Comparison of ENCODE assay signal across 8 cellular contexts in the genomic region with DNA sequence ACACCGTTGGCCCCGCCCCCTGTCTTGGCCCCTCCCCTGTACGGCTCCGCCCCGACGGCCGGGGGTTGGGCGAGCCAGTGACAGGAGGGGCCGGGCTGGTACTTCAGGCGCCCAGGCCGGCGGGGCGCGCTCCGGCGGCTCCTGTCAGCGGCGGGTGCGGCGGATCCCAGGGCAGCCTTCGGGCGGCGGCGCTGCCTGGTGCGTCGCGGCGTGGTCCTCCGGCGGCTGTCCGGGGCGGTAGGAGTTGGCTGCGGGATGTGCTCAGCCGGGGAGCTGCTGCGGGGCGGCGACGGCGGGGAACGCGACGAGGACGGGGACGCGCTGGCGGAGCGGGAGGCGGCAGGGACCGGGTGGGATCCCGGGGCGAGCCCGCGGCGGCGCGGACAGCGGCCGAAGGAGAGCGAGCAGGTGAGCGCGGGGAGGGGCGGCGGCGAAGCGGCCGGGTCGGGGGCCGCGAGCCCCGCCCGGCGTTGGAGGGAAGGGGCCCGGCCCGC. TPM values are rescaled to one million over a fixed set of nuclear protein-coding genes. Genes with fewer than 3 reads are reported as not detected.
A peak's percentile ranks its signal among the peaks of the same experiment; 100 is the strongest.
DNase-seq lines count a peak whose midpoint lies in the region; ATAC-seq and TF ChIP-seq lines count a peak whose summit lies in the region.

A gene (plus strand): TSS at position 129 of the 494 bp plus-strand sequence. CDS start 127 bp downstream, at position 256.

- no peak for TF ChIP-seq CTCF in CD8-positive, alpha-beta T cell (IDR thresholded peaks at IDR 0.05)
- no peak for TF ChIP-seq CTCF in OCI-LY7 (conservative IDR thresholded peaks at IDR 0.05; ENCODE audit: low read length)
- no peak for TF ChIP-seq CTCF in esophagus muscularis mucosa (IDR thresholded peaks at IDR 0.05)

- H3K9me3 Mint-ChIP-seq in CD8-positive, alpha-beta T cell: no peaks in the 10 kb centered on the region
- H3K9me3 Mint-ChIP-seq in activated T-cell treated with anti-CD3 and anti-CD28 coated beads, Interleukin-2, amount 50 U/mL, for 4 hours: no peaks in the 10 kb centered on the region
- H3K9me3 Mint-ChIP-seq in naive B cell: no peaks in the 10 kb centered on the region
- H3K9me3 Mint-ChIP-seq in stimulated activated naive B cell treated with anti-CD40 and anti-IgM and Interleukin-4, amounts not matched to agents 10 μg/mL and 1 μg/mL and 100 μg/mL, for 72 hours: peaks cover 0 to 3% of the 10 kb centered on the region in 2 donors

- no peaks in the 10 kb centered on the region for H3K27me3 Mint-ChIP-seq in CD8-positive, alpha-beta T cell (ENCODE audit: low read depth)
- H3K27me3 Mint-ChIP-seq in activated T-cell treated with anti-CD3 and anti-CD28 coated beads, Interleukin-2, amount 50 U/mL, for 4 hours (ENCODE audit: low read depth): no peaks in the 10 kb centered on the region
- no peaks in the 10 kb centered on the region for H3K27me3 Mint-ChIP-seq in naive B cell
- H3K27me3 Mint-ChIP-seq in stimulated activated naive B cell treated with anti-CD40 and anti-IgM and Interleukin-4, amounts not matched to agents 10 μg/mL and 1 μg/mL and 100 μg/mL, for 72 hours: no peaks in the 10 kb centered on the region

- H3K79me2 ChIP-seq in OCI-LY7 (ENCODE audit: insufficient read depth, low read depth, low read length): peaks cover 44% of the 10 kb centered on the region

- peak; percentile 46 for TF ChIP-seq POLR2A in esophagus muscularis mucosa (IDR thresholded peaks at IDR 0.05; ENCODE audit: low read depth)

- peak; percentile 84 to 95 (median 90) for DNase-seq in CD8-positive, alpha-beta T cell
- peak; percentile 92 for DNase-seq in OCI-LY7 (ENCODE audit: low spot score)
- peak; percentile 93 for DNase-seq in activated T-cell treated with anti-CD3 and anti-CD28 coated beads, Interleukin-2, amount 50 U/mL, for 4 hours
- peak; percentile 97 for DNase-seq in esophagus muscularis mucosa (ENCODE audit: extremely low spot score)
- DNase-seq in naive B cell: peak; percentile 88
- peak; percentile 82 for DNase-seq in stimulated activated naive B cell treated with anti-CD40 and anti-IgM and Interleukin-4, amounts not matched to agents 10 μg/mL and 1 μg/mL and 100 μg/mL, for 72 hours

- H4K20me1 ChIP-seq in OCI-LY7 (ENCODE audit: insufficient read depth, low read length): no peaks in the 10 kb centered on the region

- H3K27ac Mint-ChIP-seq in CD8-positive, alpha-beta T cell: peak within 1 kb of the TSS; percentile 94
- peak within 1 kb of the TSS; percentile 87 to 99 (median 98) for H3K27ac Mint-ChIP-seq in naive B cell
- peak within 1 kb of the TSS; percentile 93 for H3K27ac Mint-ChIP-seq in stimulated activated naive B cell treated with anti-CD40 and anti-IgM and Interleukin-4, amounts not matched to agents 10 μg/mL and 1 μg/mL and 100 μg/mL, for 72 hours

- H2AFZ ChIP-seq in OCI-LY7 (ENCODE audit: low read length): peak within 1 kb of the TSS; percentile 92

- BruUV-seq in OCI-LY7 (replicated peaks; lab: Mats Ljungman, UMichigan): no TSS peak

- H3K4me3 Mint-ChIP-seq in CD8-positive, alpha-beta T cell: peak within 1 kb of the TSS; percentile 98
- peak within 1 kb of the TSS; percentile 89 for H3K4me3 Mint-ChIP-seq in activated T-cell treated with anti-CD3 and anti-CD28 coated beads, Interleukin-2, amount 50 U/mL, for 4 hours
- peak within 1 kb of the TSS; percentile 87 to 99 (median 94) for H3K4me3 Mint-ChIP-seq in naive B cell
- H3K4me3 Mint-ChIP-seq in stimulated activated naive B cell treated with anti-CD40 and anti-IgM and Interleukin-4, amounts not matched to agents 10 μg/mL and 1 μg/mL and 100 μg/mL, for 72 hours: peak within 1 kb of the TSS; percentile 86 to 92

- peaks cover 29% of the 10 kb centered on the region for H3K4me1 Mint-ChIP-seq in CD8-positive, alpha-beta T cell (ENCODE audit: low read depth)
- H3K4me1 Mint-ChIP-seq in activated T-cell treated with anti-CD3 and anti-CD28 coated beads, Interleukin-2, amount 50 U/mL, for 4 hours (ENCODE audit: low read depth): peaks cover 37% of the 10 kb centered on the region
- H3K4me1 Mint-ChIP-seq in naive B cell: peaks cover 15 to 19% (median 17%) of the 10 kb centered on the region in 3 donors
- peaks cover 13 to 29% of the 10 kb centered on the region in 2 donors for H3K4me1 Mint-ChIP-seq in stimulated activated naive B cell treated with anti-CD40 and anti-IgM and Interleukin-4, amounts not matched to agents 10 μg/mL and 1 μg/mL and 100 μg/mL, for 72 hours

- no peak for TF ChIP-seq EP300 in esophagus muscularis mucosa (IDR thresholded peaks at IDR 0.05)

- peaks cover 4% of the 10 kb centered on the region for H3K36me3 Mint-ChIP-seq in CD8-positive, alpha-beta T cell
- peaks cover 10% of the 10 kb centered on the region for H3K36me3 Mint-ChIP-seq in activated T-cell treated with anti-CD3 and anti-CD28 coated beads, Interleukin-2, amount 50 U/mL, for 4 hours (ENCODE audit: insufficient read depth)
- no peaks in the 10 kb centered on the region for H3K36me3 Mint-ChIP-seq in naive B cell
- peaks cover 0 to 4% of the 10 kb centered on the region in 2 donors for H3K36me3 Mint-ChIP-seq in stimulated activated naive B cell treated with anti-CD40 and anti-IgM and Interleukin-4, amounts not matched to agents 10 μg/mL and 1 μg/mL and 100 μg/mL, for 72 hours

- H3K36me3 ChIP-seq in CD8-positive, alpha-beta T cell (ENCODE audit: insufficient read depth, low read length): no peaks in the 10 kb centered on the region
- H3K36me3 ChIP-seq in OCI-LY7 (ENCODE audit: insufficient read depth, low read length) (no peaks in the 10 kb centered on the region), esophagus muscularis mucosa (no peaks in the 10 kb centered on the region)

- H3K9me3 ChIP-seq in CD8-positive, alpha-beta T cell (ENCODE audit: low read length): no peaks in the 10 kb centered on the region
- H3K9me3 ChIP-seq in OCI-LY7 (ENCODE audit: low read length): no peaks in the 10 kb centered on the region
- no peaks in the 10 kb centered on the region for H3K9me3 ChIP-seq in esophagus muscularis mucosa

- peak within 1 kb of the TSS; percentile 69 for H3K27ac ChIP-seq in CD8-positive, alpha-beta T cell (ENCODE audit: low read depth, low read length)
- H3K27ac ChIP-seq in OCI-LY7 (ENCODE audit: low read depth, low read length, poor library complexity, severe bottlenecking): peak within 1 kb of the TSS; percentile 44
- peak within 1 kb of the TSS; percentile 92 to 97 (median 94) for H3K27ac ChIP-seq in esophagus muscularis mucosa (replicated peaks in 1 of 4)

- no peaks in the 10 kb centered on the region for H3K27me3 ChIP-seq in CD8-positive, alpha-beta T cell (ENCODE audit: insufficient read depth, low read length)
- H3K27me3 ChIP-seq in esophagus muscularis mucosa: no peaks in the 10 kb centered on the region

- peak; percentile 96 for ATAC-seq in CD8-positive, alpha-beta T cell
- ATAC-seq in GM19372 (IDR thresholded peaks at IDR 0.05; ENCODE audit: low read depth, unreplicated experiment) (peak; percentile 89), HG03520 (IDR thresholded peaks at IDR 0.05; ENCODE audit: unreplicated experiment) (peak; percentile 90), naive B cell (ENCODE audit: low read depth in 2 of 2) (peak; percentile 89 to 91)
- peak; percentile 91 to 94 for ATAC-seq in activated T-cell treated with anti-CD3 and anti-CD28 coated beads, Interleukin-2, amount 50 U/mL, for 4 hours
- ATAC-seq in stimulated activated naive B cell treated with anti-CD40 and anti-IgM and Interleukin-4, amounts not matched to agents 10 μg/mL and 1 μg/mL and 100 μg/mL, for 72 hours (replicated peaks): peak; percentile 92 to 95

- WGBS in esophagus muscularis mucosa: 0% methylated on average over 8 of the region's 74 CpGs

- no peaks in the 10 kb centered on the region for H3K9me2 ChIP-seq in OCI-LY7 (ENCODE audit: insufficient read depth, low read length)

- POLR2A ChIA-PET in CD8-positive, alpha-beta T cell (lab: Charles Lee): interaction anchor here (1.5 kb wide), 1 partner anchor 89 kb away, joined by 5 read pairs; no protein-coding TSS in a partner anchor
- POLR2A ChIA-PET in OCI-LY7 (lab: Charles Lee): interaction anchor here (7.1 kb wide), 1 partner anchor 17 kb away, joined by 37 read pairs; no protein-coding TSS in a partner anchor

- H3K4me2 ChIP-seq in OCI-LY7 (ENCODE audit: low read length): peak within 1 kb of the TSS; percentile 84

- peak within 1 kb of the TSS; percentile 78 for H3K4me3 ChIP-seq in CD8-positive, alpha-beta T cell (ENCODE audit: low read depth, low read length)
- H3K4me3 ChIP-seq in OCI-LY7 (ENCODE audit: low read depth, low read length, poor library complexity, severe bottlenecking) (peak within 1 kb of the TSS; percentile 75), esophagus muscularis mucosa (peak within 1 kb of the TSS; percentile 72 to 92 (median 89))

- intact Hi-C loops in CD8-positive, alpha-beta T cell (cut with DNase I, micrococcal nuclease): loop anchor here (1.0 to 5.0 kb wide), 6 partner anchors 37 to 492 kb away; a partner anchor contains a TSS
- intact Hi-C loops in OCI-LY7 (cut with micrococcal nuclease; ENCODE audit: unreplicated experiment): loop anchor here (1.0 to 2.0 kb wide), 5 partner anchors 25 to 491 kb away; a partner anchor contains a TSS
- intact Hi-C loops in esophagus muscularis mucosa (cut with DNase I): loop anchor here (2.0 to 5.0 kb wide), 2 partner anchors 43 to 89 kb away; no protein-coding TSS in a partner anchor

- peaks cover 10% of the 10 kb centered on the region for H3K4me1 ChIP-seq in CD8-positive, alpha-beta T cell (ENCODE audit: insufficient read depth, low read length)
- H3K4me1 ChIP-seq in OCI-LY7 (ENCODE audit: insufficient read depth, low read length, poor library complexity, severe bottlenecking) (peaks cover 40% of the 10 kb centered on the region), esophagus muscularis mucosa (peaks cover 17 to 28% (median 19%) of the 10 kb centered on the region in 4 donors)

- CTCF ChIA-PET in CD8-positive, alpha-beta T cell (lab: Charles Lee): no interaction called here
- CTCF ChIA-PET in OCI-LY7 (lab: Charles Lee; ENCODE audit: unreplicated experiment): no interaction called here

RNA-seq across cellular contexts. Expression of the gene that starts here (rescaled TPM):
- total RNA-seq in CD8-positive, alpha-beta T cell: under 1 TPM; 0.67 to 0.90 TPM
- total RNA-seq in OCI-LY7 (2014; rRNA removed; shearing (Covaris generic)): 2.1 and 2.5 TPM in 2 replicates
- total RNA-seq in OCI-LY7 (2022): 9.5 and 10.5 TPM in 2 replicates
- 10 to 100 TPM; 12.5 to 13.8 (median 12.8) TPM for total RNA-seq in activated T-cell treated with anti-CD3 and anti-CD28 coated beads, Interleukin-2, amount 50 U/mL, for 4 hours
- total RNA-seq in esophagus muscularis mucosa: 1 to 10 TPM; 5.0 to 7.5 (median 5.2) TPM
- polyA plus RNA-seq in naive B cell (ENCODE audit: low read depth in 6 of 6): 1 to 10 TPM; 1.0 to 1.7 (median 1.4) TPM

Comparison
In these comparisons a context has a peak if more than half of its experiments do, and no peak if none do; other contexts are left out.
1. Peak in every context shown above with its lines: DNase-seq, ATAC-seq, H3K4me3 ChIP-seq and H3K27ac ChIP-seq.
2. Peak in DNase-seq, ATAC-seq, H3K4me3 ChIP-seq and H3K27ac ChIP-seq in CD8-positive, alpha-beta T cell; RNA of the gene not detected or under 1 TPM.